ENCODE assay signal across 10 cellular contexts in genomic region chr1:42737257-42737656, GRCh38. TPM values are rescaled to one million over a fixed set of nuclear protein-coding genes. Genes with fewer than 3 reads are reported as not detected.
A peak's percentile ranks its signal among the peaks of the same experiment; 100 is the strongest.
DNase-seq lines count a peak whose midpoint lies in the region; ATAC-seq and TF ChIP-seq lines count a peak whose summit lies in the region.
"Had no signal": no experiment of that assay in that cellular context is flagged by ENCODE, and none has a peak within 500 bp of the region (broad histone marks: within the 10 kb centered on the region; RNA-seq: fewer than 3 reads in every experiment).

No MANE protein-coding gene starts in this region.

- H3K36me3 Mint-ChIP-seq in T-helper 17 cell (ENCODE audit: low read depth), result no peaks in the 10 kb centered on the region
- no peaks in the 10 kb centered on the region for H3K36me3 Mint-ChIP-seq in natural killer cell

- H3K27me3 ChIP-seq in HL-60 (ENCODE audit: insufficient read depth, poor library complexity, severe bottlenecking), result no peaks in the 10 kb centered on the region
- no peaks in the 10 kb centered on the region for H3K27me3 ChIP-seq in effector memory CD4-positive, alpha-beta T cell (replicated peaks; ENCODE audit: control insufficient read depth, insufficient read depth, low read length, poor library complexity, severe bottlenecking)

- H3K27me3 Mint-ChIP-seq in T-helper 17 cell (no peaks in the 10 kb centered on the region), natural killer cell (ENCODE audit: low read depth in 2 of 2) (no peaks in the 10 kb centered on the region)
- H3K27me3 Mint-ChIP-seq in stimulated activated naive CD8-positive, alpha-beta T cell treated with anti-CD3 and anti-CD28 coated beads, Interleukin-15, amount 100 ng/mL, for 72 hours, result no peaks in the 10 kb centered on the region

- H3K4me3 Mint-ChIP-seq in T-helper 17 cell (no peak overlapping the region), natural killer cell (no peak overlapping the region)
- H3K4me3 Mint-ChIP-seq in stimulated activated naive CD8-positive, alpha-beta T cell treated with anti-CD3 and anti-CD28 coated beads, Interleukin-15, amount 100 ng/mL, for 72 hours, result no peak overlapping the region

- TF ChIP-seq CTCF in HL-60 (IDR thresholded peaks at IDR 0.05; ENCODE audit: insufficient read depth, low read length), result no peak
- no peak for TF ChIP-seq CTCF in natural killer cell (IDR thresholded peaks at IDR 0.05)

- no peak overlapping the region for H3K4me3 ChIP-seq in HL-60 (replicated peaks; ENCODE audit: insufficient read depth, low read length)
- H3K4me3 ChIP-seq in effector memory CD4-positive, alpha-beta T cell (ENCODE audit: insufficient read depth, low read depth, low read length, poor library complexity, severe bottlenecking), result no peak overlapping the region

- H3K9me3 ChIP-seq in T-helper 17 cell (ENCODE audit: control insufficient read depth, low read length, poor library complexity, severe bottlenecking), result no peaks in the 10 kb centered on the region
- no peaks in the 10 kb centered on the region for H3K9me3 ChIP-seq in effector memory CD4-positive, alpha-beta T cell (ENCODE audit: control insufficient read depth, low read length)

- DNase-seq in CD1c-positive myeloid dendritic cell (ENCODE audit: extremely low spot score), result peak; percentile 57
- peak; percentile 50 to 89 for DNase-seq in HL-60 (ENCODE audit: low read depth in 1 of 2, low spot score in 1 of 2)
- DNase-seq in T-helper 17 cell, result no peak
- peak; percentile 57 to 74 for DNase-seq in left colon
- DNase-seq in natural killer cell, result no peak
- no peak for DNase-seq in NCI-H1105 (lab: John Stamatoyannopoulos, UW)
- DNase-seq in stimulated activated naive CD8-positive, alpha-beta T cell treated with anti-CD3 and anti-CD28 coated beads, Interleukin-15, amount 100 ng/mL, for 72 hours, result no peak
- DNase-seq in effector memory CD4-positive, alpha-beta T cell, result no peak
- DNase-seq: GOT3 had no signal

- no peaks in the 10 kb centered on the region for H3K4me1 ChIP-seq in effector memory CD4-positive, alpha-beta T cell (ENCODE audit: control insufficient read depth, insufficient read depth, low read length, poor library complexity, severe bottlenecking)

- H3K27ac Mint-ChIP-seq in T-helper 17 cell, result peak overlapping the region; percentile 95
- H3K27ac Mint-ChIP-seq in natural killer cell, result no peak overlapping the region
- H3K27ac Mint-ChIP-seq in stimulated activated naive CD8-positive, alpha-beta T cell treated with anti-CD3 and anti-CD28 coated beads, Interleukin-15, amount 100 ng/mL, for 72 hours, result peak overlapping the region in 1 of 2 donors; percentile 85

- H3K4me1 Mint-ChIP-seq in T-helper 17 cell (peaks cover 12% of the 10 kb centered on the region), natural killer cell (peaks cover 0 to 11% of the 10 kb centered on the region in 2 donors)
- peaks cover 11% of the 10 kb centered on the region for H3K4me1 Mint-ChIP-seq in stimulated activated naive CD8-positive, alpha-beta T cell treated with anti-CD3 and anti-CD28 coated beads, Interleukin-15, amount 100 ng/mL, for 72 hours

- intact Hi-C loops in left colon (cut with DNase I, micrococcal nuclease), result no loop called here
- intact Hi-C loops in natural killer cell (cut with micrococcal nuclease), result no loop called here

- ATAC-seq in T-helper 17 cell (peak; percentile 25), left colon (peak; percentile 65), natural killer cell (no peak)
- no peak for ATAC-seq in stimulated activated naive CD8-positive, alpha-beta T cell treated with anti-CD3 and anti-CD28 coated beads, Interleukin-15, amount 100 ng/mL, for 72 hours

- no peaks in the 10 kb centered on the region for H3K9me3 Mint-ChIP-seq in natural killer cell
- no peaks in the 10 kb centered on the region for H3K9me3 Mint-ChIP-seq in stimulated activated naive CD8-positive, alpha-beta T cell treated with anti-CD3 and anti-CD28 coated beads, Interleukin-15, amount 100 ng/mL, for 72 hours

- no peak overlapping the region for H3K27ac ChIP-seq in HL-60 (replicated peaks)
- no peak overlapping the region for H3K27ac ChIP-seq in effector memory CD4-positive, alpha-beta T cell (ENCODE audit: insufficient read depth, low read length, poor library complexity, severe bottlenecking)

- H3K36me3 ChIP-seq in effector memory CD4-positive, alpha-beta T cell (ENCODE audit: control insufficient read depth, insufficient read depth, low read length), result no peaks in the 10 kb centered on the region

RNA-seq across cellular contexts. Expression of gene CLDN19, which starts 2.8 kb away (rescaled TPM):
- total RNA-seq in T-helper 17 cell (not detected), left colon (not detected), natural killer cell (not detected)
- total RNA-seq: LHCN-M2 had no signal

RNA-seq across cellular contexts. Expression of gene P3H1, which starts 29.6 kb away (rescaled TPM):
- total RNA-seq in T-helper 17 cell, result 10 to 100 TPM; 22.5 to 26.7 TPM
- 10 to 100 TPM in 1 of 2 donors, 1 to 10 TPM in 1; 7.0 to 10.6 TPM for total RNA-seq in left colon
- 10 to 100 TPM; 29.6 to 40.4 (median 37.9) TPM for total RNA-seq in natural killer cell

RNA-seq across cellular contexts. Expression of gene C1orf50, which starts 29.8 kb away (rescaled TPM):
- 10 to 100 TPM; 14.8 to 15.5 TPM for total RNA-seq in T-helper 17 cell
- 1 to 10 TPM; 5.6 to 8.7 TPM for total RNA-seq in left colon
- total RNA-seq in natural killer cell, result 10 to 100 TPM; 10.1 to 17.1 (median 12.7) TPM

RNA-seq across cellular contexts. Expression of gene TMEM269, which starts 47.5 kb away (rescaled TPM):
- total RNA-seq in T-helper 17 cell (under 1 TPM; 0.42 to 0.47 TPM), left colon (1 to 10 TPM in 1 of 2 donors, under 1 TPM in 1; 0.20 to 1.6 TPM), natural killer cell (1 to 10 TPM in 1 of 3 donors, under 1 TPM in 2; 0.18 to 1.4 (median 0.33) TPM)
- total RNA-seq: LHCN-M2 had no signal

RNA-seq across cellular contexts. Expression of gene YBX1, which starts 55.0 kb away (rescaled TPM):
- total RNA-seq in T-helper 17 cell, result 100 to 1,000 TPM; 340 to 372 TPM
- total RNA-seq in left colon, result 100 to 1,000 TPM; 419 to 437 TPM
- total RNA-seq in natural killer cell, result 100 to 1,000 TPM; 239 to 305 (median 279) TPM

Comparison
In these comparisons a context has a peak if more than half of its experiments do, and no peak if none do; other contexts are left out.
1. DNase-seq: peak in CD1c-positive myeloid dendritic cell (single experiment), HL-60 (2 of 2) and left colon (2 of 2); none in T-helper 17 cell (0 of 3), natural killer cell (single experiment), NCI-H1105 (single experiment), stimulated activated naive CD8-positive, alpha-beta T cell treated with anti-CD3 and anti-CD28 coated beads, Interleukin-15, amount 100 ng/mL, for 72 hours (0 of 2) and effector memory CD4-positive, alpha-beta T cell (0 of 3).
2. ATAC-seq: peak in T-helper 17 cell (single experiment) and left colon (single experiment); none in natural killer cell (0 of 3) and stimulated activated naive CD8-positive, alpha-beta T cell treated with anti-CD3 and anti-CD28 coated beads, Interleukin-15, amount 100 ng/mL, for 72 hours (single experiment).